1 cellular context compared by ENCODE assay signal in genomic region chr17:22694362-22695227, GRCh38.
TF ChIP-seq lines count a peak whose summit lies in the region.

No MANE protein-coding gene starts in this region.

TF ChIP-seq in K562, 482 proteins besides CTCF, POLR2A, EP300 and RAD21 (continued from another document):
- TF ChIP-seq ZHX1 (conservative IDR thresholded peaks at IDR 0.05; ENCODE audit: low read length) (no peak), CREBBP (IDR thresholded peaks at IDR 0.05; ENCODE audit: low read depth, low read length) (no peak), TEAD2 (tag; IDR thresholded peaks at IDR 0.05) (no peak), MEIS2 (IDR thresholded peaks at IDR 0.05; ENCODE audit: partially characterized antibody) (peak; percentile 10), ZNF551 (CRISPR knock-in tag; IDR thresholded peaks at IDR 0.05) (no peak)
TF ChIP-seq in K562: peak in this region for 3.
